ENCODE assay signal across 8 cellular contexts in the genomic region with DNA sequence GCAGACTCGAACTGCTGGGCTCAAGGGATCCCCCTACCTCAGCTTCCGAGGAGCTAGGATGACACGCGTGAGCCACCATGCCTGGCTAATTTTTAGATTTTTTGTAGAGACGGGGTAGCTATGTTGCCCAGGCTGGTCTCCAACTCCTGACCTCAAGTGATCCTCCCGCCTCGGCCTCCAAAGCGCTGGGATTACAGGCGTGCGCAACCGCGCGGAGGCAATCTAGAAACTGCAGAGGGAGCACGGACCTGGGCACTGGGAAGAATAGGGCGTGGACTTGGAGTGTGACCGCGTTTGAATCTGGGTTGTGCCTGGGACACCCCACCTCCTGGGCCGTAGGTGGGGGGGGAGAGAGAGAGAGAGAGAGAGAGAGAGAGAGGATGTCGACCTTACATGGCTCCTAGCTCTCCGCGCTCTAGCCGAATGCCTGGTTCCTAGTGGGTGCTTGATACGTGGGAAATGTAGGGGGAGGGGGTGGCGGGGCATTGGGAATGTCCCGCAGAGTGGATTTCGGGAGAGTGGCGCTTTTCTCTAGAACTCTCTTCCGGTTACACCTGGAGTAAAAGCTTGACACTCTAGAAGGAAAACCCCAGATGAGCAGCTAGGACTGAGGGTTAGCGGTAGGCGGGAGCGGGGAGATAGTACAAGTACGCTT. TPM values are rescaled to one million over a fixed set of nuclear protein-coding genes. Genes with fewer than 3 reads are reported as not detected.
DNase-seq lines count a peak whose midpoint lies in the region; ATAC-seq and TF ChIP-seq lines count a peak whose summit lies in the region.

No MANE protein-coding gene starts in this region.

- H3K4me2 ChIP-seq in OCI-LY7 (ENCODE audit: low read length) (peak overlapping the region; percentile 91), neural progenitor cell (peak overlapping the region; percentile 95)

- POLR2A ChIA-PET in OCI-LY7 (lab: Charles Lee): interaction anchor here (0.8 to 2.3 kb wide), 8 partner anchors 9 to 97 kb away, joined by 3 to 9 read pairs (median 4); no protein-coding TSS in a partner anchor

- peak overlapping the region; percentile 97 for H3K4me3 ChIP-seq in GM08714 (ENCODE audit: low read length)
- H3K4me3 ChIP-seq in OCI-LY7 (ENCODE audit: low read depth, low read length, poor library complexity, severe bottlenecking): peak overlapping the region; percentile 94
- peak overlapping the region; percentile 87 to 98 for H3K4me3 ChIP-seq in esophagus (ENCODE audit: low read depth in 1 of 2, low read length in 2 of 2)
- H3K4me3 ChIP-seq in neural progenitor cell: peak overlapping the region; percentile 87

- H3K9me2 ChIP-seq in OCI-LY7 (ENCODE audit: insufficient read depth, low read length): no peaks in the 10 kb centered on the region

- H3K9ac ChIP-seq in neural progenitor cell: no peak overlapping the region

- 30 to 39% methylated on average over 31 to 32 of the region's 32 CpGs for WGBS in esophagus, 2 donors

- H3F3A ChIP-seq in neural progenitor cell (ENCODE audit: low read depth): peaks cover 30% of the 10 kb centered on the region

- H3K27me3 ChIP-seq in esophagus (ENCODE audit: control insufficient read depth in 1 of 2, insufficient read depth in 2 of 2, low read length in 2 of 2) (no peaks in the 10 kb centered on the region), neural progenitor cell (peaks cover 25% of the 10 kb centered on the region)

- H3K9me3 ChIP-seq in OCI-LY7 (ENCODE audit: low read length) (no peaks in the 10 kb centered on the region), esophagus (ENCODE audit: control insufficient read depth in 2 of 2, insufficient read depth in 1 of 2, low read depth in 1 of 2, low read length in 1 of 2) (no peaks in the 10 kb centered on the region), neural progenitor cell (ENCODE audit: low read depth) (no peaks in the 10 kb centered on the region)

- peak; percentile 10 for ATAC-seq in GM21723 (IDR thresholded peaks at IDR 0.05; ENCODE audit: unreplicated experiment)
- ATAC-seq in GM21360 (IDR thresholded peaks at IDR 0.05; ENCODE audit: unreplicated experiment): no peak

- intact Hi-C loops in OCI-LY7 (cut with micrococcal nuclease; ENCODE audit: unreplicated experiment): no loop called here

- peak overlapping the region; percentile 98 for H3K4me3 Mint-ChIP-seq in neural progenitor cell

- H3K9me3 Mint-ChIP-seq in neural progenitor cell: no peaks in the 10 kb centered on the region

- H3K27ac Mint-ChIP-seq in neural progenitor cell: peak overlapping the region; percentile 99

- H3K79me2 ChIP-seq in OCI-LY7 (ENCODE audit: insufficient read depth, low read depth, low read length) (peaks cover 33% of the 10 kb centered on the region), neural progenitor cell (ENCODE audit: low read depth) (no peaks in the 10 kb centered on the region)

- peaks cover 2% of the 10 kb centered on the region for H3K36me3 Mint-ChIP-seq in neural progenitor cell

- H3K27ac ChIP-seq in OCI-LY7 (ENCODE audit: low read depth, low read length, poor library complexity, severe bottlenecking) (peak overlapping the region; percentile 51), esophagus (ENCODE audit: low read depth in 2 of 2, low read length in 1 of 2) (peak overlapping the region; percentile 97 to 100), neural progenitor cell (peak overlapping the region; percentile 96)

- CTCF ChIA-PET in OCI-LY7 (lab: Charles Lee; ENCODE audit: unreplicated experiment): no interaction called here

- H4K20me1 ChIP-seq in OCI-LY7 (ENCODE audit: insufficient read depth, low read length): no peaks in the 10 kb centered on the region
- peaks cover 15% of the 10 kb centered on the region for H4K20me1 ChIP-seq in neural progenitor cell (ENCODE audit: low read depth)

- peaks cover 47% of the 10 kb centered on the region for H3K4me1 ChIP-seq in OCI-LY7 (ENCODE audit: insufficient read depth, low read length, poor library complexity, severe bottlenecking)
- H3K4me1 ChIP-seq in esophagus (ENCODE audit: control insufficient read depth in 2 of 2, insufficient read depth in 2 of 2, low read length in 1 of 2): peaks cover 2 to 8% of the 10 kb centered on the region in 2 donors
- H3K4me1 ChIP-seq in neural progenitor cell: peaks cover 23% of the 10 kb centered on the region

- H3K36me3 ChIP-seq in OCI-LY7 (ENCODE audit: insufficient read depth, low read length) (no peaks in the 10 kb centered on the region), esophagus (ENCODE audit: control insufficient read depth in 2 of 2, insufficient read depth in 2 of 2, low read length in 1 of 2) (peaks cover 0 to 5% of the 10 kb centered on the region in 2 donors), neural progenitor cell (no peaks in the 10 kb centered on the region)

- peaks cover 51% of the 10 kb centered on the region for H3K4me1 Mint-ChIP-seq in neural progenitor cell

- peaks cover 10% of the 10 kb centered on the region for H3K27me3 Mint-ChIP-seq in neural progenitor cell (ENCODE audit: insufficient read depth, low read depth)

- TF ChIP-seq CTCF in OCI-LY7 (conservative IDR thresholded peaks at IDR 0.05; ENCODE audit: low read length) (no peak), neural progenitor cell (IDR thresholded peaks at IDR 0.05) (no peak)

- BruUV-seq in OCI-LY7 (replicated peaks; lab: Mats Ljungman, UMichigan): no TSS peak

- DNase-seq in OCI-LY7 (ENCODE audit: low spot score): no peak
- DNase-seq in neural progenitor cell (ENCODE audit: low spot score): no peak
- DNase-seq in RPMI8226: no peak
- no peak for DNase-seq in NK-92 (lab: John Stamatoyannopoulos, UW; ENCODE audit: unreplicated experiment)

- H2AFZ ChIP-seq in OCI-LY7 (ENCODE audit: low read length): peak overlapping the region; percentile 79
- H2AFZ ChIP-seq in neural progenitor cell (replicated peaks): peak overlapping the region; percentile 64

RNA-seq across cellular contexts. Expression of gene MAP3K8, which starts 1.2 kb away (rescaled TPM):
- total RNA-seq in OCI-LY7 (2014; rRNA removed; shearing (Covaris generic)): 5.0 and 10.8 TPM in 2 replicates
- 21.6 and 21.9 TPM in 2 replicates for total RNA-seq in OCI-LY7 (2022)
- polyA plus RNA-seq in esophagus: 10 to 100 TPM; 13.7 to 20.1 TPM
- total RNA-seq in neural progenitor cell (ENCODE audit: low replicate concordance): 4.7 and 7.3 TPM in 2 replicates
